Comparison of ENCODE assay signal across 9 cellular contexts in the genomic region with DNA sequence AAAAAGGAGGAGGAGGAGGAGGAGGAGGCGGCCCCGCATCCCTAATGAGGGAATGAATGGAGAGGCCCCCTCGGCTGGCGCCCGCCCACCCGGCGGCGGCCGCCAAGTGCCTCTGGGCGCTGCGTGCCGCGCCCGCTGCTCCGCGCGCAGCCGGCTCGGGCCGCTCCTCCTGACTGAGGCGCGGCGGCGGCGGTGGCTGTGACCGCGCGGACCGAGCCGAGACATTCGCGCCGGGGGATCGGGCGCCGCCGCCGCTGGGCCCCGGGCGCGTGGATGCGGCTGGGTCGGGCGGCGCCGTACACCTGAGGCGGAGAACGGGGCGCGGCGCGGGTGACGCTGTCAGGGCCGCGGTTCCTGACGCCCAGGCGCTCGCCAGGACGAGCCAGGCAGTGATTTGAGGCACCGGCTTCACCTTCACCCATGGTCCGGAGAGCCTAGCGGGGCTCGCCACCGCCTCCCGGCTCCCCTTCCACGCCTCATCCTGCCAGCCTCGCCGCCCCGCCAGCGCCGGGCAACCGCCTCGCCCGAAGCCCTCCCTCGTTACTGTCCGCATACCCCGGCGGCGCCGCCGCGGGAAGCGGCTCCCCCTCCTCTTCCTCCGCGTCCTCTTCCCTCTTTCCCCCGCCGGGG. TPM values are rescaled to one million over a fixed set of nuclear protein-coding genes. Genes with fewer than 3 reads are reported as not detected.
DNase-seq lines count a peak whose midpoint lies in the region; ATAC-seq and TF ChIP-seq lines count a peak whose summit lies in the region.
"Had no signal": no experiment of that assay in that cellular context is flagged by ENCODE, and none has a peak within 500 bp of the region (broad histone marks: within the 10 kb centered on the region; RNA-seq: fewer than 3 reads in every experiment).

Gene MARK1, plus strand, starts transcription at position 88 of the 630 bp plus-strand sequence. CDS start 687 bp downstream, outside the sequence.

- peak within 1 kb of the TSS; percentile 63 to 92 (median 80) for H3K4me3 Mint-ChIP-seq in CD8-positive, alpha-beta memory T cell
- peak within 1 kb of the TSS; percentile 73 for H3K4me3 Mint-ChIP-seq in stimulated activated effector memory CD8-positive, alpha-beta T cell treated with anti-CD3 and anti-CD28 coated beads, Interleukin-12 subunit alpha, Interleukin-12 subunit beta, amount 100 ng/mL, for 72 hours

- H3K27me3 Mint-ChIP-seq in CD8-positive, alpha-beta memory T cell: peaks cover 36 to 68% of the 10 kb centered on the region in 2 donors

- H3K27me3 ChIP-seq in CD8-positive, alpha-beta memory T cell (ENCODE audit: insufficient read depth, low read length, poor library complexity, severe bottlenecking): peaks cover 29% of the 10 kb centered on the region

- no peaks in the 10 kb centered on the region for H3K9me3 ChIP-seq in CD8-positive, alpha-beta memory T cell (ENCODE audit: low read length)

- peaks cover 17 to 20% (median 19%) of the 10 kb centered on the region in 3 donors for H3K4me1 Mint-ChIP-seq in CD8-positive, alpha-beta memory T cell
- H3K4me1 Mint-ChIP-seq in stimulated activated effector memory CD8-positive, alpha-beta T cell treated with anti-CD3 and anti-CD28 coated beads, Interleukin-12 subunit alpha, Interleukin-12 subunit beta, amount 100 ng/mL, for 72 hours: peaks cover 21% of the 10 kb centered on the region

- no peak within 1 kb of the TSS for H3K27ac ChIP-seq in CD8-positive, alpha-beta memory T cell (ENCODE audit: low read depth, low read length)

- peaks cover 7% of the 10 kb centered on the region for H3K4me1 ChIP-seq in CD8-positive, alpha-beta memory T cell (ENCODE audit: insufficient read depth, low read length)

- ATAC-seq in HG03439 (IDR thresholded peaks at IDR 0.05; ENCODE audit: unreplicated experiment): peak; percentile 60
- peak; percentile 68 for ATAC-seq in stimulated activated effector memory CD8-positive, alpha-beta T cell treated with anti-CD3 and anti-CD28 coated beads, Interleukin-12 subunit alpha, Interleukin-12 subunit beta, amount 100 ng/mL, for 72 hours

- DNase-seq in CD8-positive, alpha-beta memory T cell: no peak
- DNase-seq in GM19238 (ENCODE audit: insufficient read length, low spot score): peak; percentile 16
- DNase-seq in RPMI8226: peak; percentile 57
- DNase-seq in choroid plexus epithelial cell (ENCODE audit: low read depth): peak; percentile 13
- peak; percentile 56 for DNase-seq in kidney tubule cell (ENCODE audit: low spot score)
- no peak for DNase-seq in stimulated activated effector memory CD8-positive, alpha-beta T cell treated with anti-CD3 and anti-CD28 coated beads, Interleukin-12 subunit alpha, Interleukin-12 subunit beta, amount 100 ng/mL, for 72 hours (ENCODE audit: low spot score in 2 of 2)
- no peak for DNase-seq in DMS79 (lab: John Stamatoyannopoulos, UW)

- no peak within 1 kb of the TSS for H3K4me3 ChIP-seq in CD8-positive, alpha-beta memory T cell (ENCODE audit: low read length)
- H3K4me3 ChIP-seq in choroid plexus epithelial cell (ENCODE audit: low read depth, low read length): peak within 1 kb of the TSS; percentile 50

- no peaks in the 10 kb centered on the region for H3K36me3 ChIP-seq in CD8-positive, alpha-beta memory T cell (ENCODE audit: insufficient read depth, low read length)

- CTCF ChIA-PET in CD8-positive, alpha-beta memory T cell (lab: Charles Lee): no interaction called here

- peak within 1 kb of the TSS in 1 of 8 donors; percentile 28 for H3K27ac Mint-ChIP-seq in CD8-positive, alpha-beta memory T cell
- H3K27ac Mint-ChIP-seq in stimulated activated effector memory CD8-positive, alpha-beta T cell treated with anti-CD3 and anti-CD28 coated beads, Interleukin-12 subunit alpha, Interleukin-12 subunit beta, amount 100 ng/mL, for 72 hours: no peak within 1 kb of the TSS

- peaks cover 0 to 5% (median 2%) of the 10 kb centered on the region in 5 donors for H3K9me3 Mint-ChIP-seq in CD8-positive, alpha-beta memory T cell
- H3K9me3 Mint-ChIP-seq in stimulated activated effector memory CD8-positive, alpha-beta T cell treated with anti-CD3 and anti-CD28 coated beads, Interleukin-12 subunit alpha, Interleukin-12 subunit beta, amount 100 ng/mL, for 72 hours: no peaks in the 10 kb centered on the region

- TF ChIP-seq CTCF in choroid plexus epithelial cell (conservative IDR thresholded peaks at IDR 0.05; ENCODE audit: low read depth, low read length): no peak

- H3K36me3 Mint-ChIP-seq in CD8-positive, alpha-beta memory T cell: no peaks in the 10 kb centered on the region
- H3K36me3 Mint-ChIP-seq in stimulated activated effector memory CD8-positive, alpha-beta T cell treated with anti-CD3 and anti-CD28 coated beads, Interleukin-12 subunit alpha, Interleukin-12 subunit beta, amount 100 ng/mL, for 72 hours: no peaks in the 10 kb centered on the region

- POLR2A ChIA-PET in CD8-positive, alpha-beta memory T cell (lab: Charles Lee): no interaction called here

RNA-seq across cellular contexts. Expression of gene MARK1, which starts in this region (rescaled TPM):
- total RNA-seq in CD8-positive, alpha-beta memory T cell: under 1 TPM in 1 of 2 experiments, not detected in 1; 0.09 TPM
- not detected for polyA plus RNA-seq in CD8-positive, alpha-beta memory T cell
- total RNA-seq: activated CD8-positive, alpha-beta memory T cell treated with anti-CD3 and anti-CD28 coated beads for 36 hours had no signal

Comparison
In these comparisons a context has a peak if more than half of its experiments do, and no peak if none do; other contexts are left out.
1. DNase-seq: peak in GM19238 (single experiment), RPMI8226 (single experiment), choroid plexus epithelial cell (single experiment) and kidney tubule cell (single experiment); none in CD8-positive, alpha-beta memory T cell (0 of 5), stimulated activated effector memory CD8-positive, alpha-beta T cell treated with anti-CD3 and anti-CD28 coated beads, Interleukin-12 subunit alpha, Interleukin-12 subunit beta, amount 100 ng/mL, for 72 hours (0 of 2) and DMS79 (single experiment).